Comparison of ENCODE assay signal across 8 cellular contexts in genomic region chr10:29858352-29859267, GRCh38.
A peak's percentile ranks its signal among the peaks of the same experiment; 100 is the strongest.
DNase-seq lines count a peak whose midpoint lies in the region; ATAC-seq and TF ChIP-seq lines count a peak whose summit lies in the region.

No MANE protein-coding gene starts in this region.

- H3K36me3 ChIP-seq in muscle layer of duodenum (ENCODE audit: control insufficient read depth in 1 of 2, insufficient read depth in 2 of 2, low read length in 2 of 2), result no peaks in the 10 kb centered on the region

- H3K9me3 ChIP-seq in muscle layer of duodenum (ENCODE audit: control insufficient read depth in 1 of 2, low read length in 2 of 2), result no peaks in the 10 kb centered on the region

- no peaks in the 10 kb centered on the region for H3K27me3 ChIP-seq in muscle layer of duodenum (ENCODE audit: low read depth, low read length)

- H3K27ac Mint-ChIP-seq in endothelial cell (ENCODE audit: unreplicated experiment), result peak overlapping the region; percentile 83

- no peaks in the 10 kb centered on the region for H3K27me3 Mint-ChIP-seq in endothelial cell (ENCODE audit: unreplicated experiment)
- H3K27me3 Mint-ChIP-seq in activated T-cell treated with anti-CD3 and anti-CD28 coated beads, Interleukin-2, amount 50 U/mL, for 4 hours (ENCODE audit: low read depth), result peaks cover 14% of the 10 kb centered on the region

- no peaks in the 10 kb centered on the region for H3K9me3 Mint-ChIP-seq in endothelial cell (ENCODE audit: unreplicated experiment)
- no peaks in the 10 kb centered on the region for H3K9me3 Mint-ChIP-seq in activated T-cell treated with anti-CD3 and anti-CD28 coated beads, Interleukin-2, amount 50 U/mL, for 4 hours

- ATAC-seq in HG03139 (IDR thresholded peaks at IDR 0.05; ENCODE audit: unreplicated experiment), result no peak
- no peak for ATAC-seq in activated T-cell treated with anti-CD3 and anti-CD28 coated beads, Interleukin-2, amount 50 U/mL, for 4 hours

- no peak overlapping the region for H3K4me3 Mint-ChIP-seq in endothelial cell (ENCODE audit: unreplicated experiment)
- no peak overlapping the region for H3K4me3 Mint-ChIP-seq in activated T-cell treated with anti-CD3 and anti-CD28 coated beads, Interleukin-2, amount 50 U/mL, for 4 hours

- peaks cover 0 to 22% of the 10 kb centered on the region in 2 donors for H3K4me1 ChIP-seq in muscle layer of duodenum (ENCODE audit: control insufficient read depth in 1 of 2, insufficient read depth in 2 of 2, low read length in 2 of 2)

- no peak overlapping the region for H3K4me3 ChIP-seq in muscle layer of duodenum (ENCODE audit: low read depth in 1 of 2, low read length in 2 of 2)

- DNase-seq in Daoy (ENCODE audit: low read depth), result peak; percentile 82
- peak; percentile 59 for DNase-seq in NCI-H460 (ENCODE audit: extremely low read depth, low read depth)
- peak; percentile 76 for DNase-seq in endothelial cell (ENCODE audit: low spot score)
- no peak for DNase-seq in DMS114 treated with DMSO at 0.1 percent for 48 hours (lab: John Stamatoyannopoulos, UW; ENCODE audit: unreplicated experiment)
- no peak for DNase-seq in NAMALWA (ENCODE audit: low spot score)
- no peak for DNase-seq in activated T-cell treated with anti-CD3 and anti-CD28 coated beads, Interleukin-2, amount 50 U/mL, for 4 hours

- TF ChIP-seq CTCF in endothelial cell (IDR thresholded peaks at IDR 0.05; ENCODE audit: unreplicated experiment), result peak; percentile 65

- H3K27ac ChIP-seq in muscle layer of duodenum (ENCODE audit: low read length), result peak overlapping the region; percentile 32

- peaks cover 15% of the 10 kb centered on the region for H3K4me1 Mint-ChIP-seq in endothelial cell (ENCODE audit: unreplicated experiment)
- H3K4me1 Mint-ChIP-seq in activated T-cell treated with anti-CD3 and anti-CD28 coated beads, Interleukin-2, amount 50 U/mL, for 4 hours (ENCODE audit: low read depth), result no peaks in the 10 kb centered on the region

- H3K36me3 Mint-ChIP-seq in endothelial cell (ENCODE audit: low read depth, unreplicated experiment), result no peaks in the 10 kb centered on the region
- H3K36me3 Mint-ChIP-seq in activated T-cell treated with anti-CD3 and anti-CD28 coated beads, Interleukin-2, amount 50 U/mL, for 4 hours (ENCODE audit: insufficient read depth), result no peaks in the 10 kb centered on the region

Comparison
In these comparisons a context has a peak if more than half of its experiments do, and no peak if none do; other contexts are left out.
1. DNase-seq: peak in Daoy (single experiment), NCI-H460 (single experiment) and endothelial cell (single experiment); none in DMS114 treated with DMSO at 0.1 percent for 48 hours (single experiment), NAMALWA (single experiment) and activated T-cell treated with anti-CD3 and anti-CD28 coated beads, Interleukin-2, amount 50 U/mL, for 4 hours (single experiment).